Comparison of ENCODE assay signal across 10 cellular contexts in the genomic region with DNA sequence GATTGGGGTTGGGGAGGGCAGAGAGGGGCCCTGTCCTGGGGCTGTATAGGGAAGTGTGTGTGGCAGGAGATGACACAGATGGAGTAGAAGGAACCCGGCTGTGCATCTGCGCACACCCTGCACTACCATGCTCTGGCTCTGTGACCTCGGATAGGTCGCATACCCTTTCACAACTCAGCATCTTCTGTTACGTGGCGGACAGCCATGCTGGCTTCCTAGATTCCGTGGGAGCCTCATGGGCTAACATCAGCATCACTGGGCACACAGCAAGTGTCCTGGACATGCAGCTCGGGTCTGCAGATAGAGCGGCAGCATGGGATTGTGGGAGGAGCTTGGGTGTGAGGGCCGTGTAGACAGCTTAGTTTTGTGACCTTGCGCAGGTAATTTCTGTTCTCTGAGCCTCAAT. TPM values are rescaled to one million over a fixed set of nuclear protein-coding genes. Genes with fewer than 3 reads are reported as not detected.
DNase-seq lines count a peak whose midpoint lies in the region; ATAC-seq, FAIRE-seq and TF ChIP-seq lines count a peak whose summit lies in the region.
"Had no signal": no experiment of that assay in that cellular context is flagged by ENCODE, and none has a peak within 500 bp of the region (broad histone marks: within the 10 kb centered on the region; RNA-seq: fewer than 3 reads in every experiment).

No MANE protein-coding gene starts in this region.

- H3K9me3 ChIP-seq in A549, result no peaks in the 10 kb centered on the region
- H3K9me3 ChIP-seq: neutrophil had no signal

- no peak for FAIRE-seq in A549 (lab: Jason Lieb, UNC)

- TF ChIP-seq CTCF in A549 (IDR thresholded peaks at IDR 0.05) (no peak), WTC11 (IDR thresholded peaks at IDR 0.05) (no peak)

- H3K27me3 Mint-ChIP-seq in WTC11 (ENCODE audit: low read depth), result no peaks in the 10 kb centered on the region
- peaks cover 21 to 43% (median 33%) of the 10 kb centered on the region in 3 donors for H3K27me3 Mint-ChIP-seq in immature natural killer cell (ENCODE audit: low read depth in 3 of 3)

- DNase-seq in A549 (ENCODE audit: low read depth in 1 of 2, low spot score in 1 of 2) (no peak), WTC11 (ENCODE audit: low spot score) (no peak), immature natural killer cell (no peak), RKO (ENCODE audit: low spot score) (no peak)
- DNase-seq in stimulated activated naive CD4-positive, alpha-beta T cell (lab: John Stamatoyannopoulos, UW), result no peak
- DNase-seq: SHP77 treated with DMSO at 0.1 percent for 48 hours had no signal

- WGBS in A549 (ENCODE audit: missing lambda C conversion rate), result 87% methylated on average over 11 of the region's 11 CpGs

- peak overlapping the region; percentile 82 for H3K27ac Mint-ChIP-seq in WTC11
- peak overlapping the region; percentile 97 to 98 (median 98) for H3K27ac Mint-ChIP-seq in immature natural killer cell

- H3K4me1 Mint-ChIP-seq in WTC11 (peaks cover 41% of the 10 kb centered on the region), immature natural killer cell (peaks cover 77 to 84% of the 10 kb centered on the region in 2 donors)

- no peak for TF ChIP-seq RAD21 in A549 (conservative IDR thresholded peaks at IDR 0.05 in 1 of 2, IDR thresholded peaks at IDR 0.05 in 1 of 2)

- ATAC-seq in A549 (no peak), WTC11 (no peak), HG03139 (IDR thresholded peaks at IDR 0.05; ENCODE audit: unreplicated experiment) (no peak), GM21528 (IDR thresholded peaks at IDR 0.05; ENCODE audit: low FRiP score, unreplicated experiment) (no peak)

- H3K4me2 ChIP-seq in A549, result peak overlapping the region; percentile 97

- H3K9me3 Mint-ChIP-seq in WTC11 (no peaks in the 10 kb centered on the region), immature natural killer cell (no peaks in the 10 kb centered on the region)

- H3K36me3 Mint-ChIP-seq in WTC11 (peaks cover 26% of the 10 kb centered on the region), immature natural killer cell (peaks cover 0 to 26% (median 3%) of the 10 kb centered on the region in 3 donors)

- peak overlapping the region; percentile 91; the same call in 1 of the 2 replicates for H3K4me3 Mint-ChIP-seq in WTC11
- peak overlapping the region; percentile 92 to 96 (median 94) for H3K4me3 Mint-ChIP-seq in immature natural killer cell

- TF ChIP-seq POLR2A in A549 (IDR thresholded peaks at IDR 0.05; ENCODE audit: low read length), result no peak
- TF ChIP-seq POLR2A in GM15510 (IDR thresholded peaks at IDR 0.05; ENCODE audit: borderline replicate concordance, extremely low read depth, insufficient read length), result peak; percentile 34

- H3K27ac ChIP-seq in A549, result peak overlapping the region in 1 of 2 experiments; percentile 8; a peak in 1 of 6 replicates

- POLR2A ChIA-PET in A549 (lab: Yijun Ruan, JAX), result no interaction called here
- POLR2A ChIA-PET in WTC11 (lab: Charles Lee), result interaction anchor here (1.6 kb wide), 1 partner anchor 16 kb away, joined by 3 read pairs; no protein-coding TSS in a partner anchor

- no peak for TF ChIP-seq EP300 in A549 (IDR thresholded peaks at IDR 0.05)

- CTCF ChIA-PET in A549 (lab: Yijun Ruan, JAX) (interaction anchor here (0.9 to 4.4 kb wide), 4 partner anchors 10 to 18 kb away, joined by 3 to 17 read pairs (median 6); a partner anchor contains a TSS), WTC11 (lab: Charles Lee) (interaction anchor here (0.9 to 1.4 kb wide), 4 partner anchors 9 to 31 kb away, joined by 3 to 4 read pairs (median 3); a partner anchor contains a TSS)

- peaks cover 37% of the 10 kb centered on the region; the same call in 2 of the 3 replicates for H3K4me1 ChIP-seq in A549

- no peak overlapping the region; the same call in 2 of the 3 replicates for H3K4me3 ChIP-seq in A549

TF ChIP-seq in A549, 52 proteins besides CTCF, POLR2A, EP300 and RAD21:
- TF ChIP-seq RARB (CRISPR knock-in tag; IDR thresholded peaks at IDR 0.05) (no peak), CBX2 (IDR thresholded peaks at IDR 0.05; ENCODE audit: borderline replicate concordance, low read depth) (no peak), NPAS2 (CRISPR knock-in tag; IDR thresholded peaks at IDR 0.05; ENCODE audit: borderline replicate concordance) (no peak), CBX8 (IDR thresholded peaks at IDR 0.05) (no peak), ZSCAN20 (CRISPR knock-in tag; IDR thresholded peaks at IDR 0.05) (no peak), HEYL (CRISPR knock-in tag; IDR thresholded peaks at IDR 0.05) (no peak), KDM1A (IDR thresholded peaks at IDR 0.05; ENCODE audit: low read depth) (no peak), NR3C1 (IDR thresholded peaks at IDR 0.05) (no peak), ZNF302 (CRISPR knock-in tag; IDR thresholded peaks at IDR 0.05) (no peak), HOXA7 (CRISPR knock-in tag; IDR thresholded peaks at IDR 0.05) (no peak)
- TF ChIP-seq, protein P1, sequence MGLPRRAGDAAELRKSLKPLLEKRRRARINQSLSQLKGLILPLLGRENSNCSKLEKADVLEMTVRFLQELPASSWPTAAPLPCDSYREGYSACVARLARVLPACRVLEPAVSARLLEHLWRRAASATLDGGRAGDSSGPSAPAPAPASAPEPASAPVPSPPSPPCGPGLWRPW (IDR thresholded peaks at IDR 0.05), result no peak
- TF ChIP-seq, protein P2, sequence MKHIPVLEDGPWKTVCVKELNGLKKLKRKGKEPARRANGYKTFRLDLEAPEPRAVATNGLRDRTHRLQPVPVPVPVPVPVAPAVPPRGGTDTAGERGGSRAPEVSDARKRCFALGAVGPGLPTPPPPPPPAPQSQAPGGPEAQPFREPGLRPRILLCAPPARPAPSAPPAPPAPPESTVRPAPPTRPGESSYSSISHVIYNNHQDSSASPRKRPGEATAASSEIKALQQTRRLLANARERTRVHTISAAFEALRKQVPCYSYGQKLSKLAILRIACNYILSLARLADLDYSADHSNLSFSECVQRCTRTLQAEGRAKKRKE (CRISPR knock-in tag; IDR thresholded peaks at IDR 0.05; ENCODE audit: low read depth), result no peak

TF ChIP-seq in WTC11, 78 proteins besides CTCF, POLR2A, EP300 and RAD21 (continues in another document):
- no peak for TF ChIP-seq ESRRA (CRISPR knock-in tag; IDR thresholded peaks at IDR 0.05; ENCODE audit: borderline replicate concordance)
- TF ChIP-seq, protein P3, sequence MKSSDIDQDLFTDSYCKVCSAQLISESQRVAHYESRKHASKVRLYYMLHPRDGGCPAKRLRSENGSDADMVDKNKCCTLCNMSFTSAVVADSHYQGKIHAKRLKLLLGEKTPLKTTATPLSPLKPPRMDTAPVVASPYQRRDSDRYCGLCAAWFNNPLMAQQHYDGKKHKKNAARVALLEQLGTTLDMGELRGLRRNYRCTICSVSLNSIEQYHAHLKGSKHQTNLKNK (CRISPR knock-in tag; IDR thresholded peaks at IDR 0.05), result no peak
- no peak for TF ChIP-seq GABPB1 (CRISPR knock-in tag; IDR thresholded peaks at IDR 0.05)
- TF ChIP-seq RORB (CRISPR knock-in tag; IDR thresholded peaks at IDR 0.05), result no peak
- TF ChIP-seq MYBL2 (CRISPR knock-in tag; IDR thresholded peaks at IDR 0.05), result no peak
- TF ChIP-seq PRRX2 (CRISPR knock-in tag; IDR thresholded peaks at IDR 0.05), result no peak
- TF ChIP-seq, protein P4, sequence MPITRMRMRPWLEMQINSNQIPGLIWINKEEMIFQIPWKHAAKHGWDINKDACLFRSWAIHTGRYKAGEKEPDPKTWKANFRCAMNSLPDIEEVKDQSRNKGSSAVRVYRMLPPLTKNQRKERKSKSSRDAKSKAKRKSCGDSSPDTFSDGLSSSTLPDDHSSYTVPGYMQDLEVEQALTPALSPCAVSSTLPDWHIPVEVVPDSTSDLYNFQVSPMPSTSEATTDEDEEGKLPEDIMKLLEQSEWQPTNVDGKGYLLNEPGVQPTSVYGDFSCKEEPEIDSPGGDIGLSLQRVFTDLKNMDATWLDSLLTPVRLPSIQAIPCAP (CRISPR knock-in tag; IDR thresholded peaks at IDR 0.05), result no peak
- no peak for TF ChIP-seq ZNF671 (CRISPR knock-in tag; IDR thresholded peaks at IDR 0.05)
- TF ChIP-seq NFYB (CRISPR knock-in tag; conservative IDR thresholded peaks at IDR 0.05; ENCODE audit: low read depth), result no peak
- TF ChIP-seq, protein P5, sequence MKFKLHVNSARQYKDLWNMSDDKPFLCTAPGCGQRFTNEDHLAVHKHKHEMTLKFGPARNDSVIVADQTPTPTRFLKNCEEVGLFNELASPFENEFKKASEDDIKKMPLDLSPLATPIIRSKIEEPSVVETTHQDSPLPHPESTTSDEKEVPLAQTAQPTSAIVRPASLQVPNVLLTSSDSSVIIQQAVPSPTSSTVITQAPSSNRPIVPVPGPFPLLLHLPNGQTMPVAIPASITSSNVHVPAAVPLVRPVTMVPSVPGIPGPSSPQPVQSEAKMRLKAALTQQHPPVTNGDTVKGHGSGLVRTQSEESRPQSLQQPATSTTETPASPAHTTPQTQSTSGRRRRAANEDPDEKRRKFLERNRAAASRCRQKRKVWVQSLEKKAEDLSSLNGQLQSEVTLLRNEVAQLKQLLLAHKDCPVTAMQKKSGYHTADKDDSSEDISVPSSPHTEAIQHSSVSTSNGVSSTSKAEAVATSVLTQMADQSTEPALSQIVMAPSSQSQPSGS (CRISPR knock-in tag; IDR thresholded peaks at IDR 0.05; ENCODE audit: borderline replicate concordance, low read depth), result no peak

RNA-seq across cellular contexts. Expression of a gene that starts 9.2 kb away (rescaled TPM):
- polyA plus RNA-seq in A549 (2011; rRNA removed), result 44.9 and 62.8 TPM in 2 replicates
- 56.5 and 64.9 TPM in 2 replicates for polyA plus RNA-seq in A549 (2012; cell fraction: cytosol; rRNA removed)
- polyA plus RNA-seq in A549 (2012; cell fraction: nucleus; rRNA removed), result 35.2 and 46.8 TPM in 2 replicates
- polyA plus RNA-seq in A549 (2017; fragmentation: RNase III; extraction: RNeasy Plus Mini Kit Qiagen cat#74134 plus additional on column Dnase treatment), result 59.4 to 65.6 TPM (median 59.9 TPM) in 3 replicates
- 13.2 and 17.5 TPM in 2 replicates for polyA minus RNA-seq in A549 (2011; rRNA and poly(A)+ RNA removed)
- total RNA-seq in WTC11 (2021), result 40.0 to 47.2 TPM (median 40.5 TPM) in 3 replicates
- 100 to 1,000 TPM; 169 to 202 (median 172) TPM for polyA plus RNA-seq in immature natural killer cell

RNA-seq across cellular contexts. Expression of a gene that starts 9.4 kb away (rescaled TPM):
- polyA plus RNA-seq in A549 (2011; rRNA removed), result 3,076 and 3,452 TPM in 2 replicates
- polyA plus RNA-seq in A549 (2012; cell fraction: cytosol; rRNA removed), result 3,719 and 4,748 TPM in 2 replicates
- polyA plus RNA-seq in A549 (2012; cell fraction: nucleus; rRNA removed), result 1,546 and 2,457 TPM in 2 replicates
- 2,179 to 2,449 TPM (median 2,307 TPM) in 3 replicates for polyA plus RNA-seq in A549 (2017; fragmentation: RNase III; extraction: RNeasy Plus Mini Kit Qiagen cat#74134 plus additional on column Dnase treatment)
- polyA minus RNA-seq in A549 (2011; rRNA and poly(A)+ RNA removed), result 258 and 279 TPM in 2 replicates
- 1,710 to 1,958 TPM (median 1,927 TPM) in 3 replicates for total RNA-seq in WTC11 (2021)
- 1,000 to 10,000 TPM in 2 of 3 donors, 100 to 1,000 TPM in 1; 774 to 2,756 (median 1,213) TPM for polyA plus RNA-seq in immature natural killer cell

RNA-seq across cellular contexts. Expression of a gene that starts 17.9 kb away (rescaled TPM):
- polyA plus RNA-seq in A549 (2011; rRNA removed), result not detected in 2 replicates
- 0.04 and 0.05 TPM in 2 replicates for polyA plus RNA-seq in A549 (2012; cell fraction: cytosol; rRNA removed)
- polyA plus RNA-seq in A549 (2012; cell fraction: nucleus; rRNA removed), result 0.07 TPM in 1 of 2 replicates, not detected in the other
- 0.12 TPM in 1 of 3 replicates, not detected in the others for polyA plus RNA-seq in A549 (2017; fragmentation: RNase III; extraction: RNeasy Plus Mini Kit Qiagen cat#74134 plus additional on column Dnase treatment)
- not detected in 2 replicates for polyA minus RNA-seq in A549 (2011; rRNA and poly(A)+ RNA removed)
- total RNA-seq in WTC11 (2021), result not detected in 3 replicates
- not detected for polyA plus RNA-seq in immature natural killer cell
